Comparison of ENCODE assay signal across 15 cellular contexts in genomic region chr21:46027855-46028493, GRCh38. TPM values are rescaled to one million over a fixed set of nuclear protein-coding genes. Genes with fewer than 3 reads are reported as not detected.
A peak's percentile ranks its signal among the peaks of the same experiment; 100 is the strongest.
DNase-seq lines count a peak whose midpoint lies in the region; ATAC-seq and TF ChIP-seq lines count a peak whose summit lies in the region.
"Had no signal": no experiment of that assay in that cellular context is flagged by ENCODE, and none has a peak within 500 bp of the region (broad histone marks: within the 10 kb centered on the region; RNA-seq: fewer than 3 reads in every experiment).

No MANE protein-coding gene starts in this region.

- in situ Hi-C loops in GM13977 (cut with MboI; ENCODE audit: low pct_unique_long_range_greater_than_20kb, low sequenced_read_pairs, unreplicated experiment) = no loop called here

- H3K36me3 ChIP-seq in body of pancreas (replicated peaks in 1 of 2; ENCODE audit: insufficient read depth in 1 of 2, low read depth in 2 of 2) = no peaks in the 10 kb centered on the region
- H3K36me3 ChIP-seq in ovary = no peaks in the 10 kb centered on the region
- no peaks in the 10 kb centered on the region for H3K36me3 ChIP-seq in urinary bladder (ENCODE audit: insufficient read depth)

- H3K4me1 ChIP-seq in body of pancreas (no peaks in the 10 kb centered on the region), ovary (ENCODE audit: insufficient read depth) (peaks cover 17% of the 10 kb centered on the region), urinary bladder (ENCODE audit: insufficient read depth) (no peaks in the 10 kb centered on the region)

- ATAC-seq in body of pancreas = peak; percentile 50
- ATAC-seq in left cardiac atrium = peak; percentile 68 to 69

- H3K27me3 ChIP-seq in body of pancreas (no peaks in the 10 kb centered on the region), ovary (no peaks in the 10 kb centered on the region)

- H3K27ac ChIP-seq in body of pancreas = no peak overlapping the region
- H3K27ac ChIP-seq in ovary = peak overlapping the region in 1 of 2 donors; percentile 61
- peak overlapping the region; percentile 57 for H3K27ac ChIP-seq in urinary bladder (ENCODE audit: low read depth)

- H3K4me3 ChIP-seq in body of pancreas = no peak overlapping the region
- no peak overlapping the region for H3K4me3 ChIP-seq in ovary
- no peak overlapping the region for H3K4me3 ChIP-seq in urinary bladder (ENCODE audit: low read depth, low read length)

- WGBS in body of pancreas, 2 donors = 38 to 47% methylated on average over 3 of the region's 3 CpGs
- WGBS in ovary, 3 donors = 7 to 9% (median 8%) methylated on average over 3 of the region's 3 CpGs
- 25% methylated on average over 3 of the region's 3 CpGs for WGBS in urinary bladder

- peaks cover 0 to 10% (median 0%) of the 10 kb centered on the region in 3 donors for H3K9me3 ChIP-seq in body of pancreas
- no peaks in the 10 kb centered on the region for H3K9me3 ChIP-seq in ovary

- TF ChIP-seq POLR2A in body of pancreas (IDR thresholded peaks at IDR 0.05) = no peak
- no peak for TF ChIP-seq POLR2A in ovary (IDR thresholded peaks at IDR 0.05)

- no peak for TF ChIP-seq EP300 in ovary (IDR thresholded peaks at IDR 0.05)

- DNase-seq in body of pancreas (peak in 1 of 4 donors; percentile 22), left cardiac atrium (no peak), ovary (peak; percentile 68 to 80 (median 74)), GM13977 (ENCODE audit: low spot score) (no peak), NCI-H1694 treated with DMSO at 0.1 percent for 48 hours (lab: John Stamatoyannopoulos, UW) (no peak), globus pallidus (ENCODE audit: low spot score) (no peak)
- DNase-seq: activated B cell treated with CpG ODN at 0.5 μM for 24 hours; activated naive CD8-positive, alpha-beta T cell treated with anti-CD3 and anti-CD28 coated beads, Interleukin-2, amount 10 ng/mL, durations not matched to agents 7 days and 5 days; CD8-positive, alpha-beta memory T cell; cortex of kidney; foreskin melanocyte; occipital lobe; stimulated activated CD8-positive, alpha-beta memory T cell treated with anti-CD3 and anti-CD28 coated beads, Interleukin-4, amount 100 ng/mL, for 48 hours; SW 1271 had no signal

- TF ChIP-seq CTCF in body of pancreas (IDR thresholded peaks at IDR 0.05) (no peak), ovary (IDR thresholded peaks at IDR 0.05) (peak in 1 of 3 donors; percentile 10), GM13977 (IDR thresholded peaks at IDR 0.05; ENCODE audit: extremely low read depth, insufficient read depth, missing control alignments) (no peak)

- intact Hi-C loops in body of pancreas (cut with DNase I) = no loop called here
- intact Hi-C loops in left cardiac atrium (cut with DNase I) = no loop called here
- intact Hi-C loops in ovary (cut with DNase I) = loop anchor here in 1 of 4 donors (10.0 kb wide), 1 partner anchor 67 kb away; the partner anchor contains the start of gene COL6A2

RNA-seq across cellular contexts. Expression of gene COL6A1, which starts 46.4 kb away (rescaled TPM):
- total RNA-seq in body of pancreas (100 to 1,000 TPM; 112 to 314 TPM), left cardiac atrium (100 to 1,000 TPM; 244 to 247 TPM), ovary (100 to 1,000 TPM; 389 to 779 (median 731) TPM), urinary bladder (678 TPM)
- polyA plus RNA-seq in ovary (100 to 1,000 TPM; 112 to 905 TPM), urinary bladder (1,050 TPM)

Comparison
In these comparisons a context has a peak if more than half of its experiments do, and no peak if none do; other contexts are left out.
1. DNase-seq: peak in ovary (5 of 5); none in left cardiac atrium (single experiment), GM13977 (single experiment), NCI-H1694 treated with DMSO at 0.1 percent for 48 hours (single experiment) and globus pallidus (single experiment).